ENCODE assay signal across 11 cellular contexts in genomic region chr9:135989722-135990467, GRCh38. TPM values are rescaled to one million over a fixed set of nuclear protein-coding genes. Genes with fewer than 3 reads are reported as not detected.
DNase-seq lines count a peak whose midpoint lies in the region; ATAC-seq, FAIRE-seq and TF ChIP-seq lines count a peak whose summit lies in the region.
"Had no signal": no experiment of that assay in that cellular context is flagged by ENCODE, and none has a peak within 500 bp of the region (broad histone marks: within the 10 kb centered on the region; RNA-seq: fewer than 3 reads in every experiment).

No MANE protein-coding gene starts in this region.

- POLR2A ChIA-PET in naive thymus-derived CD4-positive, alpha-beta T cell (lab: Charles Lee) = interaction anchor here (1.0 to 2.2 kb wide), 2 partner anchors 11 to 23 kb away, joined by 4 to 8 read pairs; no protein-coding TSS in a partner anchor

- DNase-seq in CD14-positive monocyte (ENCODE audit: low spot score) (peak; percentile 62), NCI-H146 (lab: John Stamatoyannopoulos, UW) (peak; percentile 57), erythroblast (lab: John Stamatoyannopoulos, UW) (no peak), HUDEP-2 (lab: John Stamatoyannopoulos, UW; ENCODE audit: unreplicated experiment in 76 of 76) (no peak), GM12892 (ENCODE audit: insufficient read length) (no peak), KBM-7 (no peak)
- DNase-seq in activated naive CD4-positive, alpha-beta T cell treated with anti-CD3 and anti-CD28 coated beads for 36 hours = peak; percentile 66
- DNase-seq in naive thymus-derived CD4-positive, alpha-beta T cell = peak in 6 of 9 donors; percentile 33 to 49 (median 40)

- H3K4me1 Mint-ChIP-seq in CD14-positive monocyte = peaks cover 47% of the 10 kb centered on the region
- H3K4me1 Mint-ChIP-seq in activated naive CD4-positive, alpha-beta T cell treated with anti-CD3 and anti-CD28 coated beads for 36 hours (ENCODE audit: low read depth) = peaks cover 20% of the 10 kb centered on the region
- H3K4me1 Mint-ChIP-seq in naive thymus-derived CD4-positive, alpha-beta T cell = peaks cover 4 to 33% (median 12%) of the 10 kb centered on the region in 7 donors

- no peak for TF ChIP-seq POLR2A in erythroblast (IDR thresholded peaks at IDR 0.05; ENCODE audit: low read length)
- no peak for TF ChIP-seq POLR2A in GM12892 (IDR thresholded peaks at IDR 0.05; ENCODE audit: low read depth, low read length)

- no peaks in the 10 kb centered on the region for H3K9me3 ChIP-seq in naive thymus-derived CD4-positive, alpha-beta T cell (ENCODE audit: control insufficient read depth in 2 of 3, low read length in 3 of 3)
- H3K9me3 ChIP-seq: heart right ventricle, psoas muscle had no signal

- peak overlapping the region in 1 of 7 donors; percentile 13 for H3K27ac Mint-ChIP-seq in CD14-positive monocyte
- no peak overlapping the region for H3K27ac Mint-ChIP-seq in activated naive CD4-positive, alpha-beta T cell treated with anti-CD3 and anti-CD28 coated beads for 36 hours
- peak overlapping the region in 2 of 9 donors; percentile 52 to 55 for H3K27ac Mint-ChIP-seq in naive thymus-derived CD4-positive, alpha-beta T cell

- peak; percentile 52 for ATAC-seq in naive thymus-derived CD4-positive, alpha-beta T cell

- no peaks in the 10 kb centered on the region for H3K36me3 ChIP-seq in naive thymus-derived CD4-positive, alpha-beta T cell (ENCODE audit: control insufficient read depth in 2 of 3, insufficient read depth in 3 of 3, low read length in 3 of 3)
- H3K36me3 ChIP-seq: heart right ventricle had no signal

- peak overlapping the region; percentile 46 for H3K4me3 ChIP-seq in naive thymus-derived CD4-positive, alpha-beta T cell (ENCODE audit: low read length)
- H3K4me3 ChIP-seq: psoas muscle had no signal

- peak overlapping the region; percentile 35 for H3K27ac ChIP-seq in naive thymus-derived CD4-positive, alpha-beta T cell (ENCODE audit: low read depth, low read length)
- H3K27ac ChIP-seq: psoas muscle had no signal

- FAIRE-seq in GM12892 (lab: Jason Lieb, UNC) = no peak
- FAIRE-seq: G401.6 had no signal

- intact Hi-C loops in CD14-positive monocyte (cut with micrococcal nuclease) = loop anchor here in 1 of 2 donors (5.0 kb wide), 1 partner anchor 47 kb away; no protein-coding TSS in a partner anchor
- intact Hi-C loops in activated naive CD4-positive, alpha-beta T cell treated with anti-CD3 and anti-CD28 coated beads for 36 hours (cut with micrococcal nuclease) = no loop called here
- intact Hi-C loops in naive thymus-derived CD4-positive, alpha-beta T cell (cut with micrococcal nuclease) = loop anchor here in 1 of 2 donors (1.0 to 5.0 kb wide), 4 partner anchors 11 to 257 kb away; partner anchors contain the start of gene QSOX2

- no peak for TF ChIP-seq CTCF in CD14-positive monocyte (IDR thresholded peaks at IDR 0.05)

- no peaks in the 10 kb centered on the region for H3K9me3 Mint-ChIP-seq in CD14-positive monocyte
- H3K9me3 Mint-ChIP-seq in activated naive CD4-positive, alpha-beta T cell treated with anti-CD3 and anti-CD28 coated beads for 36 hours = no peaks in the 10 kb centered on the region
- no peaks in the 10 kb centered on the region for H3K9me3 Mint-ChIP-seq in naive thymus-derived CD4-positive, alpha-beta T cell

- in situ Hi-C loops in KBM-7 (cut with MboI; ENCODE audit: low pct_unique_long_range_greater_than_20kb, low sequenced_read_pairs) = no loop called here

- no peaks in the 10 kb centered on the region for H3K27me3 ChIP-seq in naive thymus-derived CD4-positive, alpha-beta T cell (ENCODE audit: control insufficient read depth in 2 of 2, insufficient read depth in 2 of 2, low read length in 2 of 2)

- H3K4me1 ChIP-seq in naive thymus-derived CD4-positive, alpha-beta T cell (ENCODE audit: control insufficient read depth in 2 of 2, insufficient read depth in 2 of 2, low read length in 2 of 2) = peaks cover 14 to 17% of the 10 kb centered on the region in 2 donors

- peaks cover 0 to 14% (median 3%) of the 10 kb centered on the region in 3 donors for H3K27me3 Mint-ChIP-seq in CD14-positive monocyte (ENCODE audit: low read depth in 3 of 3)
- no peaks in the 10 kb centered on the region for H3K27me3 Mint-ChIP-seq in activated naive CD4-positive, alpha-beta T cell treated with anti-CD3 and anti-CD28 coated beads for 36 hours (ENCODE audit: low read depth)
- H3K27me3 Mint-ChIP-seq in naive thymus-derived CD4-positive, alpha-beta T cell = no peaks in the 10 kb centered on the region

- H3K4me3 Mint-ChIP-seq in CD14-positive monocyte = peak overlapping the region; percentile 57 to 68
- no peak overlapping the region for H3K4me3 Mint-ChIP-seq in activated naive CD4-positive, alpha-beta T cell treated with anti-CD3 and anti-CD28 coated beads for 36 hours
- H3K4me3 Mint-ChIP-seq in naive thymus-derived CD4-positive, alpha-beta T cell = peak overlapping the region in 9 of 10 donors; percentile 20 to 77 (median 68)

- CTCF ChIA-PET in activated naive CD4-positive, alpha-beta T cell treated with anti-CD3 and anti-CD28 coated beads for 36 hours (lab: Charles Lee) = no interaction called here
- CTCF ChIA-PET in naive thymus-derived CD4-positive, alpha-beta T cell (lab: Charles Lee) = interaction anchor here (1.2 to 1.3 kb wide), 2 partner anchors 21 to 23 kb away, joined by 3 to 5 read pairs; no protein-coding TSS in a partner anchor

- no peaks in the 10 kb centered on the region for H3K36me3 Mint-ChIP-seq in CD14-positive monocyte
- H3K36me3 Mint-ChIP-seq in activated naive CD4-positive, alpha-beta T cell treated with anti-CD3 and anti-CD28 coated beads for 36 hours (ENCODE audit: low read depth) = no peaks in the 10 kb centered on the region
- no peaks in the 10 kb centered on the region for H3K36me3 Mint-ChIP-seq in naive thymus-derived CD4-positive, alpha-beta T cell

RNA-seq across cellular contexts. Expression of gene UBAC1, which starts 28.7 kb away (rescaled TPM):
- 10 to 100 TPM; 35.8 to 52.5 TPM for polyA plus RNA-seq in CD14-positive monocyte
- total RNA-seq in activated naive CD4-positive, alpha-beta T cell treated with anti-CD3 and anti-CD28 coated beads for 36 hours = 10 to 100 TPM; 37.2 to 40.0 TPM
- total RNA-seq in naive thymus-derived CD4-positive, alpha-beta T cell = 10 to 100 TPM; 28.6 to 36.1 (median 32.2) TPM
- 10 to 100 TPM; 19.6 to 24.8 TPM for polyA plus RNA-seq in naive thymus-derived CD4-positive, alpha-beta T cell
- 28.2 TPM for polyA plus RNA-seq in GM12892 (2012; ENCODE audit: missing spikeins)

Comparison
In these comparisons a context has a peak if more than half of its experiments do, and no peak if none do; other contexts are left out.
1. DNase-seq: peak in CD14-positive monocyte (single experiment), NCI-H146 (single experiment), activated naive CD4-positive, alpha-beta T cell treated with anti-CD3 and anti-CD28 coated beads for 36 hours (single experiment) and naive thymus-derived CD4-positive, alpha-beta T cell (6 of 9); none in erythroblast (0 of 2), HUDEP-2 (0 of 76), GM12892 (single experiment) and KBM-7 (single experiment).